In the genomic region with DNA sequence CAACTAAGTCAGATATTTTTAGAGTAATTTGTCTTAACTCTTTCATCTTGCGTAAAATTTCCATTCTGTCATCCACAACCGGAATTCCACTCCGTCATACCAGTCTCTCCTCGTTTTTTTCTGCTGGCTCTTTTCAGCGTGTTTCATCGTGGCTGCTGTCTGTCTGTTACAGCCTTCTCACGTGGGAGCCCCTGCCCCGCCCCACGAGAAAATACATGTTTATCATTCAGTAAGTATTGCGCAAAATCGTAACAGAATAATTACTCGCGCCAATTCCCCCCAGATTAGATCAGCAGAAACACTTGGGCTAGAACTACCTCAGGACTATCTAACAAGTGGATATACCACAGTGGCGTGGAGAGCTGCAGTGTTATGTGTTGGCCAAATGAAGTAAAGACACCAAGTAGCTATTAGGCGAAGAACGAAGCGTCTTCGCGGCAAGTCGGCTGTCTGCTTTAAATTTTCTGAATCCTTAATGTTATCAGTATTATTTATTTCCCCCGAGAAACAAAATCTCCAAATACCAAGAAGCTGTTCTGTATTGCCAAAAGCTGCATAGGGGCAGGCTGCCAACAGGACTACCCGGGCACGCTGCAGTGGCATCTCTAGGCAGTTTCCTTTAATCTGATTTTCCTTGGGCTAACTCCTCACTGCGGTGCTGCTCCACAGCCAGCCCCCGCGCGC, we compare ENCODE assay signal across 1 cellular context.
TF ChIP-seq lines count a peak whose summit lies in the region.

No MANE protein-coding gene starts in this region.

TF ChIP-seq in K562, 482 proteins besides CTCF, POLR2A, EP300 and RAD21 (continued from another document and continues in another):
- TF ChIP-seq, protein P1, sequence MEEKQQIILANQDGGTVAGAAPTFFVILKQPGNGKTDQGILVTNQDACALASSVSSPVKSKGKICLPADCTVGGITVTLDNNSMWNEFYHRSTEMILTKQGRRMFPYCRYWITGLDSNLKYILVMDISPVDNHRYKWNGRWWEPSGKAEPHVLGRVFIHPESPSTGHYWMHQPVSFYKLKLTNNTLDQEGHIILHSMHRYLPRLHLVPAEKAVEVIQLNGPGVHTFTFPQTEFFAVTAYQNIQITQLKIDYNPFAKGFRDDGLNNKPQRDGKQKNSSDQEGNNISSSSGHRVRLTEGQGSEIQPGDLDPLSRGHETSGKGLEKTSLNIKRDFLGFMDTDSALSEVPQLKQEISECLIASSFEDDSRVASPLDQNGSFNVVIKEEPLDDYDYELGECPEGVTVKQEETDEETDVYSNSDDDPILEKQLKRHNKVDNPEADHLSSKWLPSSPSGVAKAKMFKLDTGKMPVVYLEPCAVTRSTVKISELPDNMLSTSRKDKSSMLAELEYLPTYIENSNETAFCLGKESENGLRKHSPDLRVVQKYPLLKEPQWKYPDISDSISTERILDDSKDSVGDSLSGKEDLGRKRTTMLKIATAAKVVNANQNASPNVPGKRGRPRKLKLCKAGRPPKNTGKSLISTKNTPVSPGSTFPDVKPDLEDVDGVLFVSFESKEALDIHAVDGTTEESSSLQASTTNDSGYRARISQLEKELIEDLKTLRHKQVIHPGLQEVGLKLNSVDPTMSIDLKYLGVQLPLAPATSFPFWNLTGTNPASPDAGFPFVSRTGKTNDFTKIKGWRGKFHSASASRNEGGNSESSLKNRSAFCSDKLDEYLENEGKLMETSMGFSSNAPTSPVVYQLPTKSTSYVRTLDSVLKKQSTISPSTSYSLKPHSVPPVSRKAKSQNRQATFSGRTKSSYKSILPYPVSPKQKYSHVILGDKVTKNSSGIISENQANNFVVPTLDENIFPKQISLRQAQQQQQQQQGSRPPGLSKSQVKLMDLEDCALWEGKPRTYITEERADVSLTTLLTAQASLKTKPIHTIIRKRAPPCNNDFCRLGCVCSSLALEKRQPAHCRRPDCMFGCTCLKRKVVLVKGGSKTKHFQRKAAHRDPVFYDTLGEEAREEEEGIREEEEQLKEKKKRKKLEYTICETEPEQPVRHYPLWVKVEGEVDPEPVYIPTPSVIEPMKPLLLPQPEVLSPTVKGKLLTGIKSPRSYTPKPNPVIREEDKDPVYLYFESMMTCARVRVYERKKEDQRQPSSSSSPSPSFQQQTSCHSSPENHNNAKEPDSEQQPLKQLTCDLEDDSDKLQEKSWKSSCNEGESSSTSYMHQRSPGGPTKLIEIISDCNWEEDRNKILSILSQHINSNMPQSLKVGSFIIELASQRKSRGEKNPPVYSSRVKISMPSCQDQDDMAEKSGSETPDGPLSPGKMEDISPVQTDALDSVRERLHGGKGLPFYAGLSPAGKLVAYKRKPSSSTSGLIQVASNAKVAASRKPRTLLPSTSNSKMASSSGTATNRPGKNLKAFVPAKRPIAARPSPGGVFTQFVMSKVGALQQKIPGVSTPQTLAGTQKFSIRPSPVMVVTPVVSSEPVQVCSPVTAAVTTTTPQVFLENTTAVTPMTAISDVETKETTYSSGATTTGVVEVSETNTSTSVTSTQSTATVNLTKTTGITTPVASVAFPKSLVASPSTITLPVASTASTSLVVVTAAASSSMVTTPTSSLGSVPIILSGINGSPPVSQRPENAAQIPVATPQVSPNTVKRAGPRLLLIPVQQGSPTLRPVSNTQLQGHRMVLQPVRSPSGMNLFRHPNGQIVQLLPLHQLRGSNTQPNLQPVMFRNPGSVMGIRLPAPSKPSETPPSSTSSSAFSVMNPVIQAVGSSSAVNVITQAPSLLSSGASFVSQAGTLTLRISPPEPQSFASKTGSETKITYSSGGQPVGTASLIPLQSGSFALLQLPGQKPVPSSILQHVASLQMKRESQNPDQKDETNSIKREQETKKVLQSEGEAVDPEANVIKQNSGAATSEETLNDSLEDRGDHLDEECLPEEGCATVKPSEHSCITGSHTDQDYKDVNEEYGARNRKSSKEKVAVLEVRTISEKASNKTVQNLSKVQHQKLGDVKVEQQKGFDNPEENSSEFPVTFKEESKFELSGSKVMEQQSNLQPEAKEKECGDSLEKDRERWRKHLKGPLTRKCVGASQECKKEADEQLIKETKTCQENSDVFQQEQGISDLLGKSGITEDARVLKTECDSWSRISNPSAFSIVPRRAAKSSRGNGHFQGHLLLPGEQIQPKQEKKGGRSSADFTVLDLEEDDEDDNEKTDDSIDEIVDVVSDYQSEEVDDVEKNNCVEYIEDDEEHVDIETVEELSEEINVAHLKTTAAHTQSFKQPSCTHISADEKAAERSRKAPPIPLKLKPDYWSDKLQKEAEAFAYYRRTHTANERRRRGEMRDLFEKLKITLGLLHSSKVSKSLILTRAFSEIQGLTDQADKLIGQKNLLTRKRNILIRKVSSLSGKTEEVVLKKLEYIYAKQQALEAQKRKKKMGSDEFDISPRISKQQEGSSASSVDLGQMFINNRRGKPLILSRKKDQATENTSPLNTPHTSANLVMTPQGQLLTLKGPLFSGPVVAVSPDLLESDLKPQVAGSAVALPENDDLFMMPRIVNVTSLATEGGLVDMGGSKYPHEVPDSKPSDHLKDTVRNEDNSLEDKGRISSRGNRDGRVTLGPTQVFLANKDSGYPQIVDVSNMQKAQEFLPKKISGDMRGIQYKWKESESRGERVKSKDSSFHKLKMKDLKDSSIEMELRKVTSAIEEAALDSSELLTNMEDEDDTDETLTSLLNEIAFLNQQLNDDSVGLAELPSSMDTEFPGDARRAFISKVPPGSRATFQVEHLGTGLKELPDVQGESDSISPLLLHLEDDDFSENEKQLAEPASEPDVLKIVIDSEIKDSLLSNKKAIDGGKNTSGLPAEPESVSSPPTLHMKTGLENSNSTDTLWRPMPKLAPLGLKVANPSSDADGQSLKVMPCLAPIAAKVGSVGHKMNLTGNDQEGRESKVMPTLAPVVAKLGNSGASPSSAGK (IDR thresholded peaks at IDR 0.05): peak; percentile 60
- TF ChIP-seq PTRF (tag; IDR thresholded peaks at IDR 0.05): no peak
- no peak for TF ChIP-seq TRIM28 (IDR thresholded peaks at IDR 0.05)
- no peak for TF ChIP-seq ATF1 (CRISPR knock-in tag; IDR thresholded peaks at IDR 0.05)
- 0 out of 2 replicates have a peak, but pooled peaks have one; percentile 1 for TF ChIP-seq ATF1 (tag; IDR thresholded peaks at IDR 0.05)
- peak; percentile 96 for TF ChIP-seq CEBPB (tag; IDR thresholded peaks at IDR 0.05)
- TF ChIP-seq, protein P2, sequence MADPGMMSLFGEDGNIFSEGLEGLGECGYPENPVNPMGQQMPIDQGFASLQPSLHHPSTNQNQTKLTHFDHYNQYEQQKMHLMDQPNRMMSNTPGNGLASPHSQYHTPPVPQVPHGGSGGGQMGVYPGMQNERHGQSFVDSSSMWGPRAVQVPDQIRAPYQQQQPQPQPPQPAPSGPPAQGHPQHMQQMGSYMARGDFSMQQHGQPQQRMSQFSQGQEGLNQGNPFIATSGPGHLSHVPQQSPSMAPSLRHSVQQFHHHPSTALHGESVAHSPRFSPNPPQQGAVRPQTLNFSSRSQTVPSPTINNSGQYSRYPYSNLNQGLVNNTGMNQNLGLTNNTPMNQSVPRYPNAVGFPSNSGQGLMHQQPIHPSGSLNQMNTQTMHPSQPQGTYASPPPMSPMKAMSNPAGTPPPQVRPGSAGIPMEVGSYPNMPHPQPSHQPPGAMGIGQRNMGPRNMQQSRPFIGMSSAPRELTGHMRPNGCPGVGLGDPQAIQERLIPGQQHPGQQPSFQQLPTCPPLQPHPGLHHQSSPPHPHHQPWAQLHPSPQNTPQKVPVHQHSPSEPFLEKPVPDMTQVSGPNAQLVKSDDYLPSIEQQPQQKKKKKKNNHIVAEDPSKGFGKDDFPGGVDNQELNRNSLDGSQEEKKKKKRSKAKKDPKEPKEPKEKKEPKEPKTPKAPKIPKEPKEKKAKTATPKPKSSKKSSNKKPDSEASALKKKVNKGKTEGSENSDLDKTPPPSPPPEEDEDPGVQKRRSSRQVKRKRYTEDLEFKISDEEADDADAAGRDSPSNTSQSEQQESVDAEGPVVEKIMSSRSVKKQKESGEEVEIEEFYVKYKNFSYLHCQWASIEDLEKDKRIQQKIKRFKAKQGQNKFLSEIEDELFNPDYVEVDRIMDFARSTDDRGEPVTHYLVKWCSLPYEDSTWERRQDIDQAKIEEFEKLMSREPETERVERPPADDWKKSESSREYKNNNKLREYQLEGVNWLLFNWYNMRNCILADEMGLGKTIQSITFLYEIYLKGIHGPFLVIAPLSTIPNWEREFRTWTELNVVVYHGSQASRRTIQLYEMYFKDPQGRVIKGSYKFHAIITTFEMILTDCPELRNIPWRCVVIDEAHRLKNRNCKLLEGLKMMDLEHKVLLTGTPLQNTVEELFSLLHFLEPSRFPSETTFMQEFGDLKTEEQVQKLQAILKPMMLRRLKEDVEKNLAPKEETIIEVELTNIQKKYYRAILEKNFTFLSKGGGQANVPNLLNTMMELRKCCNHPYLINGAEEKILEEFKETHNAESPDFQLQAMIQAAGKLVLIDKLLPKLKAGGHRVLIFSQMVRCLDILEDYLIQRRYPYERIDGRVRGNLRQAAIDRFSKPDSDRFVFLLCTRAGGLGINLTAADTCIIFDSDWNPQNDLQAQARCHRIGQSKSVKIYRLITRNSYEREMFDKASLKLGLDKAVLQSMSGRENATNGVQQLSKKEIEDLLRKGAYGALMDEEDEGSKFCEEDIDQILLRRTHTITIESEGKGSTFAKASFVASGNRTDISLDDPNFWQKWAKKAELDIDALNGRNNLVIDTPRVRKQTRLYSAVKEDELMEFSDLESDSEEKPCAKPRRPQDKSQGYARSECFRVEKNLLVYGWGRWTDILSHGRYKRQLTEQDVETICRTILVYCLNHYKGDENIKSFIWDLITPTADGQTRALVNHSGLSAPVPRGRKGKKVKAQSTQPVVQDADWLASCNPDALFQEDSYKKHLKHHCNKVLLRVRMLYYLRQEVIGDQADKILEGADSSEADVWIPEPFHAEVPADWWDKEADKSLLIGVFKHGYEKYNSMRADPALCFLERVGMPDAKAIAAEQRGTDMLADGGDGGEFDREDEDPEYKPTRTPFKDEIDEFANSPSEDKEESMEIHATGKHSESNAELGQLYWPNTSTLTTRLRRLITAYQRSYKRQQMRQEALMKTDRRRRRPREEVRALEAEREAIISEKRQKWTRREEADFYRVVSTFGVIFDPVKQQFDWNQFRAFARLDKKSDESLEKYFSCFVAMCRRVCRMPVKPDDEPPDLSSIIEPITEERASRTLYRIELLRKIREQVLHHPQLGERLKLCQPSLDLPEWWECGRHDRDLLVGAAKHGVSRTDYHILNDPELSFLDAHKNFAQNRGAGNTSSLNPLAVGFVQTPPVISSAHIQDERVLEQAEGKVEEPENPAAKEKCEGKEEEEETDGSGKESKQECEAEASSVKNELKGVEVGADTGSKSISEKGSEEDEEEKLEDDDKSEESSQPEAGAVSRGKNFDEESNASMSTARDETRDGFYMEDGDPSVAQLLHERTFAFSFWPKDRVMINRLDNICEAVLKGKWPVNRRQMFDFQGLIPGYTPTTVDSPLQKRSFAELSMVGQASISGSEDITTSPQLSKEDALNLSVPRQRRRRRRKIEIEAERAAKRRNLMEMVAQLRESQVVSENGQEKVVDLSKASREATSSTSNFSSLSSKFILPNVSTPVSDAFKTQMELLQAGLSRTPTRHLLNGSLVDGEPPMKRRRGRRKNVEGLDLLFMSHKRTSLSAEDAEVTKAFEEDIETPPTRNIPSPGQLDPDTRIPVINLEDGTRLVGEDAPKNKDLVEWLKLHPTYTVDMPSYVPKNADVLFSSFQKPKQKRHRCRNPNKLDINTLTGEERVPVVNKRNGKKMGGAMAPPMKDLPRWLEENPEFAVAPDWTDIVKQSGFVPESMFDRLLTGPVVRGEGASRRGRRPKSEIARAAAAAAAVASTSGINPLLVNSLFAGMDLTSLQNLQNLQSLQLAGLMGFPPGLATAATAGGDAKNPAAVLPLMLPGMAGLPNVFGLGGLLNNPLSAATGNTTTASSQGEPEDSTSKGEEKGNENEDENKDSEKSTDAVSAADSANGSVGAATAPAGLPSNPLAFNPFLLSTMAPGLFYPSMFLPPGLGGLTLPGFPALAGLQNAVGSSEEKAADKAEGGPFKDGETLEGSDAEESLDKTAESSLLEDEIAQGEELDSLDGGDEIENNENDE (IDR thresholded peaks at IDR 0.05; ENCODE audit: low read depth, low read length): no peak
- TF ChIP-seq, protein P3, sequence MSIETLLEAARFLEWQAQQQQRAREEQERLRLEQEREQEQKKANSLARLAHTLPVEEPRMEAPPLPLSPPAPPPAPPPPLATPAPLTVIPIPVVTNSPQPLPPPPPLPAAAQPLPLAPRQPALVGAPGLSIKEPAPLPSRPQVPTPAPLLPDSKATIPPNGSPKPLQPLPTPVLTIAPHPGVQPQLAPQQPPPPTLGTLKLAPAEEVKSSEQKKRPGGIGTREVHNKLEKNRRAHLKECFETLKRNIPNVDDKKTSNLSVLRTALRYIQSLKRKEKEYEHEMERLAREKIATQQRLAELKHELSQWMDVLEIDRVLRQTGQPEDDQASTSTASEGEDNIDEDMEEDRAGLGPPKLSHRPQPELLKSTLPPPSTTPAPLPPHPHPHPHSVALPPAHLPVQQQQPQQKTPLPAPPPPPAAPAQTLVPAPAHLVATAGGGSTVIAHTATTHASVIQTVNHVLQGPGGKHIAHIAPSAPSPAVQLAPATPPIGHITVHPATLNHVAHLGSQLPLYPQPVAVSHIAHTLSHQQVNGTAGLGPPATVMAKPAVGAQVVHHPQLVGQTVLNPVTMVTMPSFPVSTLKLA (conservative IDR thresholded peaks at IDR 0.05): peak in 1 of 2 experiments; percentile 38; a peak in 1 of 4 replicates
- no peak for TF ChIP-seq YBX1 (IDR thresholded peaks at IDR 0.05)
- TF ChIP-seq, protein P4, sequence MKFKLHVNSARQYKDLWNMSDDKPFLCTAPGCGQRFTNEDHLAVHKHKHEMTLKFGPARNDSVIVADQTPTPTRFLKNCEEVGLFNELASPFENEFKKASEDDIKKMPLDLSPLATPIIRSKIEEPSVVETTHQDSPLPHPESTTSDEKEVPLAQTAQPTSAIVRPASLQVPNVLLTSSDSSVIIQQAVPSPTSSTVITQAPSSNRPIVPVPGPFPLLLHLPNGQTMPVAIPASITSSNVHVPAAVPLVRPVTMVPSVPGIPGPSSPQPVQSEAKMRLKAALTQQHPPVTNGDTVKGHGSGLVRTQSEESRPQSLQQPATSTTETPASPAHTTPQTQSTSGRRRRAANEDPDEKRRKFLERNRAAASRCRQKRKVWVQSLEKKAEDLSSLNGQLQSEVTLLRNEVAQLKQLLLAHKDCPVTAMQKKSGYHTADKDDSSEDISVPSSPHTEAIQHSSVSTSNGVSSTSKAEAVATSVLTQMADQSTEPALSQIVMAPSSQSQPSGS (CRISPR knock-in tag; IDR thresholded peaks at IDR 0.05): no peak
- TF ChIP-seq, protein P5, sequence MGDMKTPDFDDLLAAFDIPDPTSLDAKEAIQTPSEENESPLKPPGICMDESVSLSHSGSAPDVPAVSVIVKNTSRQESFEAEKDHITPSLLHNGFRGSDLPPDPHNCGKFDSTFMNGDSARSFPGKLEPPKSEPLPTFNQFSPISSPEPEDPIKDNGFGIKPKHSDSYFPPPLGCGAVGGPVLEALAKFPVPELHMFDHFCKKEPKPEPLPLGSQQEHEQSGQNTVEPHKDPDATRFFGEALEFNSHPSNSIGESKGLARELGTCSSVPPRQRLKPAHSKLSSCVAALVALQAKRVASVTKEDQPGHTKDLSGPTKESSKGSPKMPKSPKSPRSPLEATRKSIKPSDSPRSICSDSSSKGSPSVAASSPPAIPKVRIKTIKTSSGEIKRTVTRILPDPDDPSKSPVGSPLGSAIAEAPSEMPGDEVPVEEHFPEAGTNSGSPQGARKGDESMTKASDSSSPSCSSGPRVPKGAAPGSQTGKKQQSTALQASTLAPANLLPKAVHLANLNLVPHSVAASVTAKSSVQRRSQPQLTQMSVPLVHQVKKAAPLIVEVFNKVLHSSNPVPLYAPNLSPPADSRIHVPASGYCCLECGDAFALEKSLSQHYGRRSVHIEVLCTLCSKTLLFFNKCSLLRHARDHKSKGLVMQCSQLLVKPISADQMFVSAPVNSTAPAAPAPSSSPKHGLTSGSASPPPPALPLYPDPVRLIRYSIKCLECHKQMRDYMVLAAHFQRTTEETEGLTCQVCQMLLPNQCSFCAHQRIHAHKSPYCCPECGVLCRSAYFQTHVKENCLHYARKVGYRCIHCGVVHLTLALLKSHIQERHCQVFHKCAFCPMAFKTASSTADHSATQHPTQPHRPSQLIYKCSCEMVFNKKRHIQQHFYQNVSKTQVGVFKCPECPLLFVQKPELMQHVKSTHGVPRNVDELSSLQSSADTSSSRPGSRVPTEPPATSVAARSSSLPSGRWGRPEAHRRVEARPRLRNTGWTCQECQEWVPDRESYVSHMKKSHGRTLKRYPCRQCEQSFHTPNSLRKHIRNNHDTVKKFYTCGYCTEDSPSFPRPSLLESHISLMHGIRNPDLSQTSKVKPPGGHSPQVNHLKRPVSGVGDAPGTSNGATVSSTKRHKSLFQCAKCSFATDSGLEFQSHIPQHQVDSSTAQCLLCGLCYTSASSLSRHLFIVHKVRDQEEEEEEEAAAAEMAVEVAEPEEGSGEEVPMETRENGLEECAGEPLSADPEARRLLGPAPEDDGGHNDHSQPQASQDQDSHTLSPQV (IDR thresholded peaks at IDR 0.05): no peak
- TF ChIP-seq GABPA (tag; conservative IDR thresholded peaks at IDR 0.05; ENCODE audit: low read depth): no peak
